In genomic region chr10:48331436-48331835, GRCh38 we compare ENCODE assay signal across 23 cellular contexts. TPM values are rescaled to one million over a fixed set of nuclear protein-coding genes. Genes with fewer than 3 reads are reported as not detected.
"Had no signal": no experiment of that assay in that cellular context is flagged by ENCODE, and none has a peak within 500 bp of the region (broad histone marks: within the 10 kb centered on the region; RNA-seq: fewer than 3 reads in every experiment).

No MANE protein-coding gene starts in this region.

- H3K27ac Mint-ChIP-seq: activated CD4-positive, alpha-beta T cell treated with anti-CD3 and anti-CD28 coated beads, Interleukin-2, amount 10 ng/mL, durations not matched to agents 7 days and 5 days; activated naive CD4-positive, alpha-beta T cell treated with anti-CD3 and anti-CD28 coated beads, Interleukin-2, amount 50 U/mL, for 24 hours had no signal

- H3K4me3 ChIP-seq: cardiac muscle cell, lung, spleen, suprapubic skin had no signal

- H3K27me3 Mint-ChIP-seq: activated CD4-positive, alpha-beta T cell treated with anti-CD3 and anti-CD28 coated beads, Interleukin-2, amount 10 ng/mL, durations not matched to agents 7 days and 5 days; activated naive CD4-positive, alpha-beta T cell treated with anti-CD3 and anti-CD28 coated beads, Interleukin-2, amount 50 U/mL, for 24 hours; stimulated activated naive CD8-positive, alpha-beta T cell treated with anti-CD3 and anti-CD28 coated beads, Interleukin-15, Interleukin-2, amounts not matched to agents 100 ng/mL and 50 ng/mL, for 24 hours had no signal

- H3K9me3 Mint-ChIP-seq: activated naive CD4-positive, alpha-beta T cell treated with anti-CD3 and anti-CD28 coated beads, Interleukin-2, amount 50 U/mL, for 24 hours had no signal

- H3K4me3 Mint-ChIP-seq: activated CD4-positive, alpha-beta T cell treated with anti-CD3 and anti-CD28 coated beads, Interleukin-2, amount 10 ng/mL, durations not matched to agents 7 days and 5 days; activated naive CD4-positive, alpha-beta T cell treated with anti-CD3 and anti-CD28 coated beads, Interleukin-2, amount 50 U/mL, for 24 hours; stimulated activated naive CD8-positive, alpha-beta T cell treated with anti-CD3 and anti-CD28 coated beads, Interleukin-15, Interleukin-2, amounts not matched to agents 100 ng/mL and 50 ng/mL, for 24 hours had no signal

- DNase-seq: activated CD4-positive, alpha-beta T cell treated with anti-CD3 and anti-CD28 coated beads, Interleukin-2, amount 10 ng/mL, durations not matched to agents 7 days and 5 days; amniotic stem cell; dermis blood vessel endothelial cell; effector memory CD4-positive, alpha-beta T cell; foreskin melanocyte; glutamatergic neuron; hippocampal formation; islet precursor cell; midbrain; occipital lobe; retina; spleen; stimulated activated CD8-positive, alpha-beta memory T cell treated with anti-CD3 and anti-CD28 coated beads, Interleukin-4, amount 100 ng/mL, for 48 hours; trophoblast cell had no signal

- ATAC-seq: activated CD4-positive, CD25-positive, alpha-beta regulatory T cell treated with anti-CD3 and anti-CD28 coated beads, Interleukin-2, amount 50 U/mL, for 24 hours had no signal

RNA-seq across cellular contexts. Expression of gene FRMPD2, which starts 56.9 kb away (rescaled TPM):
- total RNA-seq: activated CD4-positive, alpha-beta T cell treated with anti-CD3 and anti-CD28 coated beads, Interleukin-2, amount 10 ng/mL, durations not matched to agents 7 days and 5 days; activated CD8-positive, alpha-beta memory T cell treated with anti-CD3 and anti-CD28 coated beads for 36 hours; posterior vena cava; T-helper 1 cell treated with Interleukin-12 subunit alpha and Interleukin-12 subunit beta and Interleukin-4 antibody, amounts not matched to agents 30 ng/mL and 1 ng/mL, for 36 hours had no signal
